2 cellular contexts compared by ENCODE assay signal in the genomic region with DNA sequence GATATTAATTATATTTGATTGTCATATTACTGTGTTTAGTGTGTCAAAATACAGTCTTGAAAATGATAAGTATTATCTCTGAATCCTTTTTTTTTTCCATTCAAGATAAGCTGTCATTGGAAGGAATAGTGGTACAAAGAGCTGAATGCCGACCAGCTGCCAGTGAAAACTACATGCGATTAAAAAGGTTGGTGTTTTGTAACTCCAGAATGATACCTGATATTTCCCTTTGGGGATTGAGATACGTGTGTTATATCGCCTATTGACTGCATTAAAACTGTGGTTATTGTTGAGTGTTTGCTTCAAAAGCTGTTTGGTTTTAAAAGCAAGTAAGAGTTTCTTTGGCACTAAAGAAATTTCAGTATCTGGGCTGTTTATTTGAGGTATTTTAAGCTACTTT.
TF ChIP-seq lines count a peak whose summit lies in the region.

No MANE protein-coding gene starts in this region.

TF ChIP-seq in HCT116, 20 proteins besides CTCF, POLR2A, EP300 and RAD21 (continued from another document):
- TF ChIP-seq, protein P1, sequence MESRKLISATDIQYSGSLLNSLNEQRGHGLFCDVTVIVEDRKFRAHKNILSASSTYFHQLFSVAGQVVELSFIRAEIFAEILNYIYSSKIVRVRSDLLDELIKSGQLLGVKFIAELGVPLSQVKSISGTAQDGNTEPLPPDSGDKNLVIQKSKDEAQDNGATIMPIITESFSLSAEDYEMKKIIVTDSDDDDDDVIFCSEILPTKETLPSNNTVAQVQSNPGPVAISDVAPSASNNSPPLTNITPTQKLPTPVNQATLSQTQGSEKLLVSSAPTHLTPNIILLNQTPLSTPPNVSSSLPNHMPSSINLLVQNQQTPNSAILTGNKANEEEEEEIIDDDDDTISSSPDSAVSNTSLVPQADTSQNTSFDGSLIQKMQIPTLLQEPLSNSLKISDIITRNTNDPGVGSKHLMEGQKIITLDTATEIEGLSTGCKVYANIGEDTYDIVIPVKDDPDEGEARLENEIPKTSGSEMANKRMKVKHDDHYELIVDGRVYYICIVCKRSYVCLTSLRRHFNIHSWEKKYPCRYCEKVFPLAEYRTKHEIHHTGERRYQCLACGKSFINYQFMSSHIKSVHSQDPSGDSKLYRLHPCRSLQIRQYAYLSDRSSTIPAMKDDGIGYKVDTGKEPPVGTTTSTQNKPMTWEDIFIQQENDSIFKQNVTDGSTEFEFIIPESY (IDR thresholded peaks at IDR 0.05; ENCODE audit: extremely low read depth, insufficient replicate concordance, low read length): no peak
- no peak for TF ChIP-seq EZH2phosphoT487 (IDR thresholded peaks at IDR 0.05; ENCODE audit: borderline replicate concordance)
- no peak for TF ChIP-seq FOSL1 (IDR thresholded peaks at IDR 0.05; ENCODE audit: low read depth)
- no peak for TF ChIP-seq EZH2 (IDR thresholded peaks at IDR 0.05)
- TF ChIP-seq CBX3 (IDR thresholded peaks at IDR 0.05; ENCODE audit: low read depth): no peak
- TF ChIP-seq, protein P2, sequence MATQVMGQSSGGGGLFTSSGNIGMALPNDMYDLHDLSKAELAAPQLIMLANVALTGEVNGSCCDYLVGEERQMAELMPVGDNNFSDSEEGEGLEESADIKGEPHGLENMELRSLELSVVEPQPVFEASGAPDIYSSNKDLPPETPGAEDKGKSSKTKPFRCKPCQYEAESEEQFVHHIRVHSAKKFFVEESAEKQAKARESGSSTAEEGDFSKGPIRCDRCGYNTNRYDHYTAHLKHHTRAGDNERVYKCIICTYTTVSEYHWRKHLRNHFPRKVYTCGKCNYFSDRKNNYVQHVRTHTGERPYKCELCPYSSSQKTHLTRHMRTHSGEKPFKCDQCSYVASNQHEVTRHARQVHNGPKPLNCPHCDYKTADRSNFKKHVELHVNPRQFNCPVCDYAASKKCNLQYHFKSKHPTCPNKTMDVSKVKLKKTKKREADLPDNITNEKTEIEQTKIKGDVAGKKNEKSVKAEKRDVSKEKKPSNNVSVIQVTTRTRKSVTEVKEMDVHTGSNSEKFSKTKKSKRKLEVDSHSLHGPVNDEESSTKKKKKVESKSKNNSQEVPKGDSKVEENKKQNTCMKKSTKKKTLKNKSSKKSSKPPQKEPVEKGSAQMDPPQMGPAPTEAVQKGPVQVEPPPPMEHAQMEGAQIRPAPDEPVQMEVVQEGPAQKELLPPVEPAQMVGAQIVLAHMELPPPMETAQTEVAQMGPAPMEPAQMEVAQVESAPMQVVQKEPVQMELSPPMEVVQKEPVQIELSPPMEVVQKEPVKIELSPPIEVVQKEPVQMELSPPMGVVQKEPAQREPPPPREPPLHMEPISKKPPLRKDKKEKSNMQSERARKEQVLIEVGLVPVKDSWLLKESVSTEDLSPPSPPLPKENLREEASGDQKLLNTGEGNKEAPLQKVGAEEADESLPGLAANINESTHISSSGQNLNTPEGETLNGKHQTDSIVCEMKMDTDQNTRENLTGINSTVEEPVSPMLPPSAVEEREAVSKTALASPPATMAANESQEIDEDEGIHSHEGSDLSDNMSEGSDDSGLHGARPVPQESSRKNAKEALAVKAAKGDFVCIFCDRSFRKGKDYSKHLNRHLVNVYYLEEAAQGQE (IDR thresholded peaks at IDR 0.05; ENCODE audit: low read depth): no peak
- TF ChIP-seq SIN3A (IDR thresholded peaks at IDR 0.05; ENCODE audit: low read depth): no peak
- TF ChIP-seq CEBPB (IDR thresholded peaks at IDR 0.05; ENCODE audit: low read depth): no peak
- TF ChIP-seq, protein P3, sequence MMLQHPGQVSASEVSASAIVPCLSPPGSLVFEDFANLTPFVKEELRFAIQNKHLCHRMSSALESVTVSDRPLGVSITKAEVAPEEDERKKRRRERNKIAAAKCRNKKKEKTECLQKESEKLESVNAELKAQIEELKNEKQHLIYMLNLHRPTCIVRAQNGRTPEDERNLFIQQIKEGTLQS (IDR thresholded peaks at IDR 0.05): no peak
- no peak for TF ChIP-seq ZNF274 (IDR thresholded peaks at IDR 0.05; ENCODE audit: low read depth, low read length)
- TF ChIP-seq, protein P4, sequence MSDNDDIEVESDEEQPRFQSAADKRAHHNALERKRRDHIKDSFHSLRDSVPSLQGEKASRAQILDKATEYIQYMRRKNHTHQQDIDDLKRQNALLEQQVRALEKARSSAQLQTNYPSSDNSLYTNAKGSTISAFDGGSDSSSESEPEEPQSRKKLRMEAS (IDR thresholded peaks at IDR 0.05): no peak
- no peak for TF ChIP-seq POLR2AphosphoS5 (IDR thresholded peaks at IDR 0.05; ENCODE audit: low read depth, low read length)
- no peak for TF ChIP-seq JUND (IDR thresholded peaks at IDR 0.05)

TF ChIP-seq in endothelial cell of umbilical vein, 7 proteins besides CTCF, POLR2A, EP300 and RAD21 (continued from another document):
- TF ChIP-seq, protein P4 (IDR thresholded peaks at IDR 0.05; ENCODE audit: insufficient read depth, insufficient read length): no peak
